ENCODE assay signal across 26 cellular contexts in genomic region chr6:43764767-43765166, GRCh38. TPM values are rescaled to one million over a fixed set of nuclear protein-coding genes. Genes with fewer than 3 reads are reported as not detected.
DNase-seq lines count a peak whose midpoint lies in the region; ATAC-seq and TF ChIP-seq lines count a peak whose summit lies in the region.
"Had no signal": no experiment of that assay in that cellular context is flagged by ENCODE, and none has a peak within 500 bp of the region (broad histone marks: within the 10 kb centered on the region; RNA-seq: fewer than 3 reads in every experiment).

No MANE protein-coding gene starts in this region.

- H3K9me3 Mint-ChIP-seq in chondrocyte (ENCODE audit: low read depth) (no peaks in the 10 kb centered on the region), nephron (no peaks in the 10 kb centered on the region)
- no peaks in the 10 kb centered on the region for H3K9me3 Mint-ChIP-seq in stimulated activated naive CD8-positive, alpha-beta T cell treated with anti-CD3 and anti-CD28 coated beads, Interleukin-15, amount 100 ng/mL, for 72 hours
- H3K9me3 Mint-ChIP-seq: IgD-negative memory B cell had no signal

- TF ChIP-seq CTCF in chondrocyte (IDR thresholded peaks at IDR 0.05): no peak
- no peak for TF ChIP-seq CTCF in nephron (IDR thresholded peaks at IDR 0.05; ENCODE audit: unreplicated experiment in 3 of 3)
- TF ChIP-seq CTCF in spleen (IDR thresholded peaks at IDR 0.05 in 8 of 11, conservative IDR thresholded peaks at IDR 0.05 in 3 of 11): no peak

- no peak overlapping the region for H3K27ac ChIP-seq in spleen
- H3K27ac ChIP-seq: KMS-11, SJSA1 had no signal

- H3K9me3 ChIP-seq in spleen: no peaks in the 10 kb centered on the region
- H3K9me3 ChIP-seq: BE2C, HAP-1, SJSA1 had no signal

- H3K27ac Mint-ChIP-seq in chondrocyte (ENCODE audit: unreplicated experiment): no peak overlapping the region
- H3K27ac Mint-ChIP-seq in nephron: peak overlapping the region in 2 of 3 experiments; percentile 28 to 42
- H3K27ac Mint-ChIP-seq in stimulated activated naive CD8-positive, alpha-beta T cell treated with anti-CD3 and anti-CD28 coated beads, Interleukin-15, amount 100 ng/mL, for 72 hours: no peak overlapping the region

- peaks cover 0 to 22% (median 6%) of the 10 kb centered on the region in 6 donors for H3K4me1 ChIP-seq in spleen

- no peak overlapping the region for H3K4me3 ChIP-seq in H7 (ENCODE audit: insufficient read depth, low read depth, low read length)
- no peak overlapping the region for H3K4me3 ChIP-seq in spleen
- H3K4me3 ChIP-seq: HAP-1, SJSA1 had no signal

- no peak for TF ChIP-seq POLR2A in spleen (IDR thresholded peaks at IDR 0.05)

- intact Hi-C loops in spleen (cut with DNase I; ENCODE audit: low total_unique reads): no loop called here

- ATAC-seq in stimulated activated naive CD8-positive, alpha-beta T cell treated with anti-CD3 and anti-CD28 coated beads, Interleukin-15, amount 100 ng/mL, for 72 hours: no peak
- ATAC-seq in GM18498 (IDR thresholded peaks at IDR 0.05; ENCODE audit: unreplicated experiment): no peak
- no peak for ATAC-seq in HG02610 (IDR thresholded peaks at IDR 0.05; ENCODE audit: unreplicated experiment)

- WGBS in spleen, 5 donors: 80 to 94% (median 84%) methylated on average over 4 to 5 of the region's 5 CpGs

- H3K36me3 ChIP-seq in H7 (replicated peaks; ENCODE audit: control insufficient read depth, insufficient read depth, low read length) (no peaks in the 10 kb centered on the region), spleen (no peaks in the 10 kb centered on the region)
- H3K36me3 ChIP-seq: BE2C, HAP-1, SJSA1 had no signal

- H3K36me3 Mint-ChIP-seq in chondrocyte (ENCODE audit: low read depth) (no peaks in the 10 kb centered on the region), nephron (ENCODE audit: low read depth) (no peaks in the 10 kb centered on the region)
- H3K36me3 Mint-ChIP-seq: IgD-negative memory B cell had no signal

- H3K27me3 Mint-ChIP-seq in chondrocyte (ENCODE audit: low read depth) (peaks cover 13% of the 10 kb centered on the region), nephron (ENCODE audit: low read depth) (peaks cover 5% of the 10 kb centered on the region)
- H3K27me3 Mint-ChIP-seq in stimulated activated naive CD8-positive, alpha-beta T cell treated with anti-CD3 and anti-CD28 coated beads, Interleukin-15, amount 100 ng/mL, for 72 hours: no peaks in the 10 kb centered on the region
- H3K27me3 Mint-ChIP-seq: IgD-negative memory B cell had no signal

- H3K4me3 Mint-ChIP-seq in chondrocyte (ENCODE audit: unreplicated experiment) (no peak overlapping the region), nephron (no peak overlapping the region)
- no peak overlapping the region for H3K4me3 Mint-ChIP-seq in stimulated activated naive CD8-positive, alpha-beta T cell treated with anti-CD3 and anti-CD28 coated beads, Interleukin-15, amount 100 ng/mL, for 72 hours

- H3K4me1 Mint-ChIP-seq in chondrocyte (ENCODE audit: low read depth) (peaks cover 7% of the 10 kb centered on the region), nephron (peaks cover 69% of the 10 kb centered on the region)
- H3K4me1 Mint-ChIP-seq in stimulated activated naive CD8-positive, alpha-beta T cell treated with anti-CD3 and anti-CD28 coated beads, Interleukin-15, amount 100 ng/mL, for 72 hours: peaks cover 28% of the 10 kb centered on the region

- DNase-seq in H7 (peak; percentile 61), chondrocyte (ENCODE audit: low spot score) (peak; percentile 33), spleen (peak; percentile 47), NCI-H345 (lab: John Stamatoyannopoulos, UW) (no peak)
- DNase-seq in stimulated activated naive CD8-positive, alpha-beta T cell treated with anti-CD3 and anti-CD28 coated beads, Interleukin-15, amount 100 ng/mL, for 72 hours: no peak
- DNase-seq: BE2C, Calu3, DMS153, DND-41, MM.1S, NCI-H1048, NCI-H1417, NCI-H1694, NCI-H2081, NCI-H2171, NCI-H524, NCI-H82, Right ventricle myocardium superior, RPMI8226 had no signal

- no peaks in the 10 kb centered on the region; the same call in 1 of the 2 replicates for H3K27me3 ChIP-seq in H7 (ENCODE audit: control insufficient read depth, insufficient read depth, low read length)
- H3K27me3 ChIP-seq in spleen (replicated peaks in 1 of 7): peaks cover 0 to 18% (median 0%) of the 10 kb centered on the region in 7 donors
- H3K27me3 ChIP-seq: BE2C, SJSA1 had no signal

RNA-seq across cellular contexts. Expression of gene VEGFA, which starts 5.2 kb away (rescaled TPM):
- total RNA-seq in H7 (2014; rRNA removed; shearing (Covaris generic)): 32.1 and 39.6 TPM in 2 replicates
- total RNA-seq in chondrocyte: 24.8 to 139 TPM (median 137 TPM) in 3 replicates
- 100 to 1,000 TPM; 112 to 486 (median 203) TPM for total RNA-seq in spleen
- polyA plus RNA-seq in spleen: 10 to 100 TPM; 31.0 to 56.6 (median 36.0) TPM

Comparison
In these comparisons a context has a peak if more than half of its experiments do, and no peak if none do; other contexts are left out.
1. DNase-seq: peak in H7 (single experiment), chondrocyte (single experiment) and spleen (single experiment); none in NCI-H345 (single experiment) and stimulated activated naive CD8-positive, alpha-beta T cell treated with anti-CD3 and anti-CD28 coated beads, Interleukin-15, amount 100 ng/mL, for 72 hours (0 of 2).
2. H3K27ac Mint-ChIP-seq: peak in nephron (2 of 3); none in chondrocyte (single experiment) and stimulated activated naive CD8-positive, alpha-beta T cell treated with anti-CD3 and anti-CD28 coated beads, Interleukin-15, amount 100 ng/mL, for 72 hours (0 of 2).